In the genomic region with DNA sequence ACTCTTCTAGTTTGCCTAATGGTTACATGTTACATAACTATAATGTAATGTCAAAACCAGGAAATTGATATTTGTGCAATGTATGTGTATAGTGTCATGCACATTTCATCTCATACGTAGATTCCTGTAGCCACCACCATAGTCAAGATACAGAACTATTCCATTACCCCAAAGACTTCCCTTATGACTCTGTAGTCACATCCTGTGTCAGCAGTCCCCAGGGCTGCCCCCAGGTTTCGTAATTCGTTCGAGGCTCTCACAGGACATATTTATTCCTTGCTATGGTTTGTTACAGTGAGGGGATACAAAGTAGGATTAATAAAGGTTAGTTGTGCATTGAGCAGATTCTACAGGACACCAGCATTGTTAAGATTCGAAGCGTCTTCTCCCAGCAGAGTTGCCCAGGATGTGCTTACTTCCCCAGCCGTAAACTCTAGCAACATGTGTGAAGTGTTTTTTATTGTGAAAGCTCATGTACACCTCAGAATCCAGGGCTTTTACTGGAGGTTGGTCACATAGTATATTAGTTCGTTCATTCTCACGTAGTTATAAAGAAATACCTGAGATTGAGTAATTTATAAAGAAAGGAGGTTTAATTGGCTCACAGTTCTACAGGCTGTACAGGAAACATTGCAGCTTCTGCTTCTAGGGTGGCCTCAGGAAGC, we compare ENCODE assay signal across 8 cellular contexts. TPM values are rescaled to one million over a fixed set of nuclear protein-coding genes. Genes with fewer than 3 reads are reported as not detected.
A peak's percentile ranks its signal among the peaks of the same experiment; 100 is the strongest.
DNase-seq lines count a peak whose midpoint lies in the region; ATAC-seq and TF ChIP-seq lines count a peak whose summit lies in the region.

No MANE protein-coding gene starts in this region.

- H3K14ac ChIP-seq in neuronal stem cell (ENCODE audit: low read length): no peak overlapping the region

- peaks cover 0 to 8% of the 10 kb centered on the region in 2 donors for H3K36me3 ChIP-seq in neuronal stem cell (replicated peaks in 1 of 2; ENCODE audit: control insufficient read depth in 2 of 2, insufficient read depth in 2 of 2, low read length in 2 of 2)

- H3K4me3 ChIP-seq in neuronal stem cell (ENCODE audit: low read length in 2 of 2): no peak overlapping the region

- peaks cover 2% of the 10 kb centered on the region for H3K79me1 ChIP-seq in neuronal stem cell (ENCODE audit: low read depth, low read length)

- no peak overlapping the region for H4K91ac ChIP-seq in neuronal stem cell (ENCODE audit: low read depth, low read length, poor library complexity)

- no peaks in the 10 kb centered on the region for H3K27me3 ChIP-seq in neuronal stem cell (ENCODE audit: control insufficient read depth in 3 of 3, insufficient read depth in 3 of 3, low read depth in 1 of 3, low read length in 3 of 3)

- H3K23ac ChIP-seq in neuronal stem cell (ENCODE audit: low read depth, low read length, poor library complexity): no peak overlapping the region

- H2BK12ac ChIP-seq in neuronal stem cell (ENCODE audit: low read length): no peak overlapping the region

- H4K8ac ChIP-seq in neuronal stem cell (ENCODE audit: low read depth, low read length): no peak overlapping the region

- H3K4ac ChIP-seq in neuronal stem cell (ENCODE audit: low read length): no peak overlapping the region

- intact Hi-C loops in sciatic nerve (cut with DNase I): no loop called here

- no peak overlapping the region for H3K9ac ChIP-seq in neuronal stem cell (ENCODE audit: low read depth, low read length, poor library complexity)

- no peak overlapping the region for H3K27ac ChIP-seq in neuronal stem cell (replicated peaks; ENCODE audit: low read length)

- H3K4me1 ChIP-seq in neuronal stem cell (ENCODE audit: control insufficient read depth in 2 of 2, insufficient read depth in 1 of 2, low read depth in 1 of 2, low read length in 2 of 2): no peaks in the 10 kb centered on the region

- no peak overlapping the region for H2BK15ac ChIP-seq in neuronal stem cell (ENCODE audit: low read length)

- no peak for DNase-seq in activated CD4-positive, CD25-positive, alpha-beta regulatory T cell treated with anti-CD3 and anti-CD28 coated beads, Interleukin-2, amount 50 U/mL, for 72 hours
- DNase-seq in UCSD-AML1 (lab: John Stamatoyannopoulos, UW; ENCODE audit: unreplicated experiment): peak; percentile 29
- DNase-seq in sciatic nerve (ENCODE audit: low spot score): no peak
- DNase-seq in neuronal stem cell (ENCODE audit: low spot score): no peak
- no peak for DNase-seq in effector CD8-positive, alpha-beta T cell (lab: John Stamatoyannopoulos, UW)

- H3K9me3 ChIP-seq in neuronal stem cell (replicated peaks in 1 of 2; ENCODE audit: control insufficient read depth in 2 of 2, insufficient read depth in 1 of 2, low read depth in 1 of 2, low read length in 2 of 2): peaks cover 2 to 11% of the 10 kb centered on the region in 2 donors

- peak; percentile 92 to 99 for ATAC-seq in activated CD4-positive, CD25-positive, alpha-beta regulatory T cell treated with anti-CD3 and anti-CD28 coated beads, Interleukin-2, amount 50 U/mL, for 24 hours
- ATAC-seq in HG02973 (IDR thresholded peaks at IDR 0.05; ENCODE audit: unreplicated experiment) (peak; percentile 93), sciatic nerve (peak; percentile 75), SK-N-SH treated with all-trans-retinoic acid at 6 μM for 48 hours (no peak)

- H3K18ac ChIP-seq in neuronal stem cell (ENCODE audit: low read length): no peak overlapping the region

- H3K4me2 ChIP-seq in neuronal stem cell (ENCODE audit: insufficient read depth, low read length, poor library complexity, severe bottlenecking): no peak overlapping the region

- no peak overlapping the region for H2BK120ac ChIP-seq in neuronal stem cell (ENCODE audit: low read depth, low read length)

- no peak overlapping the region for H2AK5ac ChIP-seq in neuronal stem cell (ENCODE audit: low read depth, low read length)

- H2AFZ ChIP-seq in neuronal stem cell (ENCODE audit: low read length): no peak overlapping the region

- no CpG with 5 or more reads among the region's 9 CpGs for WGBS in neuronal stem cell (ENCODE audit: extremely low coverage in 2 of 2, insufficient read length in 2 of 2, insufficient replicate concordance in 1 of 2), 2 donors

- H2BK5ac ChIP-seq in neuronal stem cell (ENCODE audit: low read length): no peak overlapping the region

TF ChIP-seq in SK-N-SH treated with all-trans-retinoic acid at 6 μM for 48 hours, 23 proteins besides CTCF, POLR2A, EP300 and RAD21:
- TF ChIP-seq ARNTL (CRISPR knock-in tag; IDR thresholded peaks at IDR 0.05; ENCODE audit: borderline replicate concordance, low read depth): no peak
- TF ChIP-seq, protein P1, sequence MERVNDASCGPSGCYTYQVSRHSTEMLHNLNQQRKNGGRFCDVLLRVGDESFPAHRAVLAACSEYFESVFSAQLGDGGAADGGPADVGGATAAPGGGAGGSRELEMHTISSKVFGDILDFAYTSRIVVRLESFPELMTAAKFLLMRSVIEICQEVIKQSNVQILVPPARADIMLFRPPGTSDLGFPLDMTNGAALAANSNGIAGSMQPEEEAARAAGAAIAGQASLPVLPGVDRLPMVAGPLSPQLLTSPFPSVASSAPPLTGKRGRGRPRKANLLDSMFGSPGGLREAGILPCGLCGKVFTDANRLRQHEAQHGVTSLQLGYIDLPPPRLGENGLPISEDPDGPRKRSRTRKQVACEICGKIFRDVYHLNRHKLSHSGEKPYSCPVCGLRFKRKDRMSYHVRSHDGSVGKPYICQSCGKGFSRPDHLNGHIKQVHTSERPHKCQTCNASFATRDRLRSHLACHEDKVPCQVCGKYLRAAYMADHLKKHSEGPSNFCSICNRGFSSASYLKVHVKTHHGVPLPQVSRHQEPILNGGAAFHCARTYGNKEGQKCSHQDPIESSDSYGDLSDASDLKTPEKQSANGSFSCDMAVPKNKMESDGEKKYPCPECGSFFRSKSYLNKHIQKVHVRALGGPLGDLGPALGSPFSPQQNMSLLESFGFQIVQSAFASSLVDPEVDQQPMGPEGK (CRISPR knock-in tag; IDR thresholded peaks at IDR 0.05; ENCODE audit: borderline replicate concordance): no peak
- TF ChIP-seq ZC3H10 (CRISPR knock-in tag; IDR thresholded peaks at IDR 0.05): no peak
- TF ChIP-seq ZFP30 (CRISPR knock-in tag; IDR thresholded peaks at IDR 0.05): no peak
- TF ChIP-seq OSR1 (CRISPR knock-in tag; IDR thresholded peaks at IDR 0.05): no peak
- TF ChIP-seq ZFP3 (CRISPR knock-in tag; IDR thresholded peaks at IDR 0.05): no peak
- no peak for TF ChIP-seq RARB (CRISPR knock-in tag; IDR thresholded peaks at IDR 0.05)
- TF ChIP-seq ZNF70 (CRISPR knock-in tag; IDR thresholded peaks at IDR 0.05): no peak
- no peak for TF ChIP-seq TOX (CRISPR knock-in tag; IDR thresholded peaks at IDR 0.05; ENCODE audit: borderline replicate concordance)
- no peak for TF ChIP-seq SNAI2 (CRISPR knock-in tag; IDR thresholded peaks at IDR 0.05)
- TF ChIP-seq GLIS3 (CRISPR knock-in tag; IDR thresholded peaks at IDR 0.05): no peak

RNA-seq across cellular contexts. Expression of a gene that starts 18.6 kb away (rescaled TPM):
- total RNA-seq in sciatic nerve: 38.6 TPM
- polyA plus RNA-seq in neuronal stem cell (2013, experiment 1 of 2): 10.4 TPM
- polyA plus RNA-seq in neuronal stem cell (2013, experiment 2 of 2): 9.9 TPM
